ENCODE assay signal across 35 cellular contexts in genomic region chr1:178648159-178648558, GRCh38.
"Had no signal": no experiment of that assay in that cellular context is flagged by ENCODE, and none has a peak within 500 bp of the region (broad histone marks: within the 10 kb centered on the region; RNA-seq: fewer than 3 reads in every experiment).

No MANE protein-coding gene starts in this region.

- H3K27me3 ChIP-seq: MG63 had no signal

- DNase-seq: Kasumi-1, MG63, MM.1S, MV-4-11, NCI-H1048, NCI-H1092, NCI-H1092 treated with DMSO at 0.1 percent for 48 hours, NCI-H1105, NCI-H1105 treated with DMSO at 0.1 percent for 48 hours, NCI-H1417, NCI-H1417 treated with DMSO at 0.1 percent for 48 hours, NCI-H1436, NCI-H1436 treated with DMSO at 0.1 percent for 48 hours, NCI-H146, NCI-H1694, NCI-H1694 treated with DMSO at 0.1 percent for 48 hours, NCI-H187, NCI-H187 treated with DMSO at 0.1 percent for 48 hours, NCI-H1930, NCI-H2029, NCI-H2029 treated with DMSO at 0.1 percent for 48 hours, NCI-H2081, NCI-H2081 treated with DMSO at 0.1 percent for 48 hours, NCI-H2107, NCI-H2171, NCI-H2171 treated with DMSO at 0.1 percent for 48 hours, NCI-H2227 treated with DMSO at 0.1 percent for 48 hours, NCI-H226, NCI-H345, NCI-H446, NCI-H446 treated with DMSO at 0.1 percent for 48 hours, NCI-H510A, NCI-H510A treated with DMSO at 0.1 percent for 48 hours, NCI-H524, NCI-H524 treated with DMSO at 0.1 percent for 48 hours had no signal

- H3K4me3 ChIP-seq: MG63 had no signal

- H3K9me3 ChIP-seq: MG63 had no signal

- H3K36me3 ChIP-seq: MG63 had no signal
